21 cellular contexts compared by ENCODE assay signal in genomic region chr7:143938522-143939243, GRCh38. TPM values are rescaled to one million over a fixed set of nuclear protein-coding genes. Genes with fewer than 3 reads are reported as not detected.
DNase-seq lines count a peak whose midpoint lies in the region; TF ChIP-seq lines count a peak whose summit lies in the region.
"Had no signal": no experiment of that assay in that cellular context is flagged by ENCODE, and none has a peak within 500 bp of the region (broad histone marks: within the 10 kb centered on the region; RNA-seq: fewer than 3 reads in every experiment).

No MANE protein-coding gene starts in this region.

- H2AFZ ChIP-seq in smooth muscle cell (ENCODE audit: low read depth), result peak overlapping the region; percentile 24

- H3K9me3 ChIP-seq in smooth muscle cell (replicated peaks; ENCODE audit: low read depth) (no peaks in the 10 kb centered on the region), transverse colon (no peaks in the 10 kb centered on the region)
- H3K9me3 ChIP-seq: BE2C had no signal

- peaks cover 6% of the 10 kb centered on the region for H3F3A ChIP-seq in smooth muscle cell (ENCODE audit: low read depth)

- H3K4me2 ChIP-seq in mesendoderm (ENCODE audit: low read length) (no peak overlapping the region), smooth muscle cell (no peak overlapping the region)

- no peak overlapping the region for H3K27ac ChIP-seq in mesendoderm (ENCODE audit: low read depth, low read length)
- H3K27ac ChIP-seq in smooth muscle cell (ENCODE audit: low read depth), result peak overlapping the region; percentile 70
- no peak overlapping the region for H3K27ac ChIP-seq in transverse colon

- H3K18ac ChIP-seq in mesendoderm (ENCODE audit: low read length), result no peak overlapping the region

- TF ChIP-seq POLR2A in transverse colon (IDR thresholded peaks at IDR 0.05), result no peak

- no peak overlapping the region for H4K5ac ChIP-seq in mesendoderm (ENCODE audit: low read length)

- no peak overlapping the region for H2BK5ac ChIP-seq in mesendoderm (ENCODE audit: low read length)

- H3K79me1 ChIP-seq in mesendoderm (ENCODE audit: low read length), result no peaks in the 10 kb centered on the region

- H3K23ac ChIP-seq in mesendoderm (ENCODE audit: low read length), result no peak overlapping the region

- H3K4me3 ChIP-seq in mesendoderm (ENCODE audit: low read length) (no peak overlapping the region), smooth muscle cell (no peak overlapping the region), transverse colon (no peak overlapping the region)

- TF ChIP-seq CTCF in smooth muscle cell (IDR thresholded peaks at IDR 0.05; ENCODE audit: borderline replicate concordance, insufficient read depth, poor library complexity, severe bottlenecking), result no peak
- TF ChIP-seq CTCF in transverse colon (IDR thresholded peaks at IDR 0.05), result no peak

- DNase-seq in amniotic epithelial cell (ENCODE audit: low read depth) (peak; percentile 52), glomerular visceral epithelial cell (ENCODE audit: extremely low spot score) (peak; percentile 8), mesendoderm (peak; percentile 10), smooth muscle cell (lab: John Stamatoyannopoulos, UW; ENCODE audit: unreplicated experiment) (no peak), transverse colon (no peak), H4 (ENCODE audit: low spot score) (no peak), middle frontal gyrus (ENCODE audit: extremely low spot score, low spot score) (no peak)
- DNase-seq: ACHN; BE2C; C1 segment of cervical spinal cord; CD4-positive, CD25-positive, alpha-beta regulatory T cell; CD8-positive, alpha-beta memory T cell; COR-L47; DMS 273 treated with DMSO at 0.1 percent for 48 hours; DMS53; DND-41; EL; GOT3; H9 had no signal

- H2BK15ac ChIP-seq in mesendoderm (replicated peaks; ENCODE audit: low read depth), result no peak overlapping the region

- H2BK120ac ChIP-seq in mesendoderm (ENCODE audit: low read depth, low read length), result no peak overlapping the region

- H3K4me1 ChIP-seq in mesendoderm (ENCODE audit: control insufficient read depth, low read depth, low read length), result no peaks in the 10 kb centered on the region
- peaks cover 4% of the 10 kb centered on the region for H3K4me1 ChIP-seq in smooth muscle cell (ENCODE audit: low read depth)
- no peaks in the 10 kb centered on the region for H3K4me1 ChIP-seq in transverse colon
- H3K4me1 ChIP-seq: BE2C had no signal

- H3K27me3 ChIP-seq in mesendoderm (ENCODE audit: insufficient read depth, low read length, poor library complexity) (no peaks in the 10 kb centered on the region), smooth muscle cell (ENCODE audit: low read depth) (no peaks in the 10 kb centered on the region), transverse colon (no peaks in the 10 kb centered on the region)
- H3K27me3 ChIP-seq: BE2C had no signal

- TF ChIP-seq EP300 in transverse colon (IDR thresholded peaks at IDR 0.05; ENCODE audit: low read depth), result no peak

- WGBS in mesendoderm (ENCODE audit: extremely low coverage, insufficient coverage, low lambda C conversion rate), result no CpG with 5 or more reads among the region's 5 CpGs
- 55% methylated on average over 5 of the region's 5 CpGs for WGBS in smooth muscle cell (ENCODE audit: low lambda C conversion rate)
- WGBS in transverse colon (ENCODE audit: low coverage in 1 of 2), 2 donors, result 69 to 70% methylated on average over 3 to 5 of the region's 5 CpGs

- H2AK5ac ChIP-seq in mesendoderm (ENCODE audit: low read length), result no peak overlapping the region

- in situ Hi-C loops in transverse colon (cut with MboI; ENCODE audit: low pct_ligation_motif_present in 1 of 4, low pct_unique_long_range_greater_than_20kb in 1 of 4, low sequenced_read_pairs in 3 of 4), result no loop called here

- H3K36me3 ChIP-seq in mesendoderm (ENCODE audit: control insufficient read depth, insufficient read depth, low read length), result no peaks in the 10 kb centered on the region
- H3K36me3 ChIP-seq in smooth muscle cell (ENCODE audit: low read depth), result no peaks in the 10 kb centered on the region
- no peaks in the 10 kb centered on the region for H3K36me3 ChIP-seq in transverse colon
- H3K36me3 ChIP-seq: BE2C had no signal

- no peaks in the 10 kb centered on the region for H4K20me1 ChIP-seq in smooth muscle cell (ENCODE audit: low read depth)

- no peak overlapping the region for H4K8ac ChIP-seq in mesendoderm (ENCODE audit: low read depth, low read length)

- H3K9ac ChIP-seq in mesendoderm (ENCODE audit: low read length) (no peak overlapping the region), smooth muscle cell (ENCODE audit: low read depth) (no peak overlapping the region)

- H3K79me2 ChIP-seq in mesendoderm (ENCODE audit: control insufficient read depth, insufficient read depth, low read length) (no peaks in the 10 kb centered on the region), smooth muscle cell (ENCODE audit: low read depth) (no peaks in the 10 kb centered on the region)

- no peak overlapping the region for H3K4ac ChIP-seq in mesendoderm (ENCODE audit: low read depth, low read length)

- H3K56ac ChIP-seq in mesendoderm (ENCODE audit: low read length), result no peak overlapping the region

- intact Hi-C loops in transverse colon (cut with DNase I; ENCODE audit: low total_unique reads), result no loop called here

RNA-seq across cellular contexts. Expression of gene OR2F2, which starts 3.6 kb away (rescaled TPM):
- polyA plus RNA-seq in mesendoderm (2013, experiment 1 of 2), result not detected
- polyA plus RNA-seq in mesendoderm (2013, experiment 2 of 2), result not detected
- not detected in 2 replicates for total RNA-seq in smooth muscle cell
- polyA plus RNA-seq in smooth muscle cell, result not detected in 2 replicates
- not detected for total RNA-seq in transverse colon
- not detected in 2 replicates for total RNA-seq in H4 (2014; rRNA removed; shearing (Covaris generic))
- total RNA-seq: CD4-positive, CD25-positive, alpha-beta regulatory T cell; CD8-positive, alpha-beta memory T cell; G401; H9; HT-29 had no signal
- polyA plus RNA-seq: CD4-positive, CD25-positive, alpha-beta regulatory T cell; CD8-positive, alpha-beta memory T cell had no signal

RNA-seq across cellular contexts. Expression of gene OR2F1, which starts 16.0 kb away (rescaled TPM):
- polyA plus RNA-seq in mesendoderm (2013, experiment 1 of 2), result 0.03 TPM
- polyA plus RNA-seq in mesendoderm (2013, experiment 2 of 2), result 0.03 TPM
- not detected in 2 replicates for total RNA-seq in smooth muscle cell
- polyA plus RNA-seq in smooth muscle cell, result not detected in 2 replicates
- not detected for total RNA-seq in transverse colon
- total RNA-seq in H4 (2014; rRNA removed; shearing (Covaris generic)), result not detected in 2 replicates
- total RNA-seq: CD4-positive, CD25-positive, alpha-beta regulatory T cell; CD8-positive, alpha-beta memory T cell; G401; H9; HT-29 had no signal
- polyA plus RNA-seq: CD4-positive, CD25-positive, alpha-beta regulatory T cell; CD8-positive, alpha-beta memory T cell had no signal

RNA-seq across cellular contexts. Expression of gene TCAF1, which starts 36.7 kb away (rescaled TPM):
- polyA plus RNA-seq in mesendoderm (2013, experiment 1 of 2), result 16.7 TPM
- 15.8 TPM for polyA plus RNA-seq in mesendoderm (2013, experiment 2 of 2)
- 177 and 237 TPM in 2 replicates for total RNA-seq in smooth muscle cell
- polyA plus RNA-seq in smooth muscle cell, result 108 and 147 TPM in 2 replicates
- 10 to 100 TPM in 3 of 4 donors, 1 to 10 TPM in 1; 8.6 to 38.6 (median 33.1) TPM for total RNA-seq in transverse colon
- 37.6 and 58.3 TPM in 2 replicates for total RNA-seq in H4 (2014; rRNA removed; shearing (Covaris generic))

Comparison
In these comparisons a context has a peak if more than half of its experiments do, and no peak if none do; other contexts are left out.
1. DNase-seq: peak in amniotic epithelial cell (single experiment), glomerular visceral epithelial cell (single experiment) and mesendoderm (single experiment); none in smooth muscle cell (single experiment), transverse colon (single experiment), H4 (single experiment) and middle frontal gyrus (single experiment).